In genomic region chr6:62613920-62614319, GRCh38 we compare ENCODE assay signal across 32 cellular contexts.
"Had no signal": no experiment of that assay in that cellular context is flagged by ENCODE, and none has a peak within 500 bp of the region (broad histone marks: within the 10 kb centered on the region; RNA-seq: fewer than 3 reads in every experiment).

No MANE protein-coding gene starts in this region.

- FAIRE-seq: islet of Langerhans, kidney, urothelium cell line had no signal

- H3K36me3 Mint-ChIP-seq: mesothelial cell of epicardium; neural progenitor cell; stimulated activated memory B cell treated with anti-CD40 and anti-IgM and Interleukin-4, amounts not matched to agents 10 μg/mL and 1 μg/mL and 100 μg/mL, for 72 hours had no signal

- H3K9me3 Mint-ChIP-seq: nephron progenitor cell, neural progenitor cell had no signal

- H3K4me3 Mint-ChIP-seq: immature natural killer cell; mesothelial cell of epicardium; naive B cell; natural killer cell; nephron progenitor cell; neural progenitor cell; stimulated activated memory B cell treated with anti-CD40 and anti-IgM and Interleukin-4, amounts not matched to agents 10 μg/mL and 1 μg/mL and 100 μg/mL, for 72 hours; stimulated activated naive CD8-positive, alpha-beta T cell treated with anti-CD3 and anti-CD28 coated beads, Interleukin-15, amount 100 ng/mL, for 72 hours had no signal

- ATAC-seq: left colon; left lung; lower lobe of right lung; natural killer cell; psoas muscle; right lobe of liver; stimulated activated memory B cell treated with anti-CD40 and anti-IgM and Interleukin-4, amounts not matched to agents 10 μg/mL and 1 μg/mL and 100 μg/mL, for 72 hours; stimulated activated naive CD8-positive, alpha-beta T cell treated with anti-CD3 and anti-CD28 coated beads, Interleukin-15, amount 100 ng/mL, for 72 hours; upper lobe of right lung had no signal

- H3K27me3 ChIP-seq: left lung, neural progenitor cell, neutrophil, right lobe of liver, testis, tibial artery, upper lobe of right lung had no signal

- H3K4me2 ChIP-seq: neural progenitor cell, smooth muscle cell had no signal

- H3K9me3 ChIP-seq: lower lobe of right lung, neutrophil, psoas muscle, right lobe of liver, testis, tibial artery, upper lobe of right lung had no signal

- H3K27ac Mint-ChIP-seq: immature natural killer cell; mesothelial cell of epicardium; naive B cell; natural killer cell; nephron progenitor cell; neural progenitor cell; stimulated activated memory B cell treated with anti-CD40 and anti-IgM and Interleukin-4, amounts not matched to agents 10 μg/mL and 1 μg/mL and 100 μg/mL, for 72 hours; stimulated activated naive CD8-positive, alpha-beta T cell treated with anti-CD3 and anti-CD28 coated beads, Interleukin-15, amount 100 ng/mL, for 72 hours had no signal

- H3K4me1 Mint-ChIP-seq: immature natural killer cell; natural killer cell; neural progenitor cell; stimulated activated memory B cell treated with anti-CD40 and anti-IgM and Interleukin-4, amounts not matched to agents 10 μg/mL and 1 μg/mL and 100 μg/mL, for 72 hours; stimulated activated naive CD8-positive, alpha-beta T cell treated with anti-CD3 and anti-CD28 coated beads, Interleukin-15, amount 100 ng/mL, for 72 hours had no signal

- H3K4me1 ChIP-seq: lower lobe of right lung, neural progenitor cell, parathyroid adenoma, psoas muscle, right lobe of liver, testis, tibial artery had no signal

- H3K79me2 ChIP-seq: parathyroid adenoma had no signal

- H3K4me3 ChIP-seq: left lung, lower lobe of right lung, neural progenitor cell, psoas muscle, right lobe of liver, smooth muscle cell, testis, tibial artery, upper lobe of right lung had no signal

- H3K27me3 Mint-ChIP-seq: stimulated activated memory B cell treated with anti-CD40 and anti-IgM and Interleukin-4, amounts not matched to agents 10 μg/mL and 1 μg/mL and 100 μg/mL, for 72 hours; stimulated activated naive CD8-positive, alpha-beta T cell treated with anti-CD3 and anti-CD28 coated beads, Interleukin-15, amount 100 ng/mL, for 72 hours had no signal

- H2AFZ ChIP-seq: neural progenitor cell, parathyroid adenoma had no signal

- H3K27ac ChIP-seq: left lung, lower lobe of right lung, neural progenitor cell, neutrophil, parathyroid adenoma, psoas muscle, right lobe of liver, testis, tibial artery, upper lobe of right lung had no signal

- DNase-seq: hypothalamus; immature natural killer cell; kidney; left colon; left lung; lower lobe of right lung; mammary epithelial cell; mesenchymal stem cell; naive B cell; natural killer cell; nephron progenitor cell; occipital lobe; psoas muscle; right lobe of liver; stimulated activated CD4-positive, alpha-beta T cell treated with anti-CD3 and anti-CD28 coated beads, Interleukin-1b, Interleukin-23, amount 100 ng/mL, for 48 hours; stimulated activated CD4-positive, alpha-beta T cell treated with anti-CD3 and anti-CD28 coated beads, Interleukin-2, amount 100 ng/mL, for 48 hours; stimulated activated CD4-positive, alpha-beta T cell treated with anti-CD3 and anti-CD28 coated beads, Interleukin-4, amount 100 ng/mL, for 4 hours; stimulated activated CD8-positive, alpha-beta memory T cell treated with anti-CD3 and anti-CD28 coated beads, Interleukin-4, amount 100 ng/mL, for 48 hours; stimulated activated naive CD4-positive, alpha-beta T cell treated with Interleukin-2 at 50 U/mL for 16 hours; stimulated activated naive CD8-positive, alpha-beta T cell treated with anti-CD3 and anti-CD28 coated beads, Interleukin-15, amount 100 ng/mL, for 72 hours; tibial artery; trophoblast cell; upper lobe of right lung had no signal

- H3K36me3 ChIP-seq: left lung, lower lobe of right lung, neural progenitor cell, neutrophil, right lobe of liver, tibial artery, upper lobe of right lung had no signal
